18 cellular contexts compared by ENCODE assay signal in genomic region chr5:81513468-81513867, GRCh38.
"Had no signal": no experiment of that assay in that cellular context is flagged by ENCODE, and none has a peak within 500 bp of the region (broad histone marks: within the 10 kb centered on the region; RNA-seq: fewer than 3 reads in every experiment).

No MANE protein-coding gene starts in this region.

- H3K4me3 Mint-ChIP-seq: naive thymus-derived CD8-positive, alpha-beta T cell; stimulated activated effector memory CD8-positive, alpha-beta T cell treated with anti-CD3 and anti-CD28 coated beads, Interleukin-12 subunit alpha, Interleukin-12 subunit beta, amount 100 ng/mL, for 72 hours; type B pancreatic cell had no signal

- H3K27me3 Mint-ChIP-seq: naive thymus-derived CD8-positive, alpha-beta T cell; type B pancreatic cell had no signal

- DNase-seq: heart left ventricle; hippocampal formation; mammary epithelial cell; mucosa of descending colon; psoas muscle; retina; right lobe of liver; stimulated activated CD4-positive, alpha-beta T cell treated with anti-CD3 and anti-CD28 coated beads, Interleukin-4, amount 100 ng/mL, for 1 hour; stimulated activated CD8-positive, alpha-beta memory T cell treated with anti-CD3 and anti-CD28 coated beads, Interleukin-4, amount 100 ng/mL, for 48 hours; stimulated activated naive CD8-positive, alpha-beta T cell treated with anti-CD3 and anti-CD28 coated beads, Interleukin-15, Interleukin-2, amounts not matched to agents 100 U/mL and 50 U/mL, for 24 hours; thyroid gland had no signal

- H3K4me3 ChIP-seq: heart left ventricle, mucosa of descending colon, psoas muscle, right lobe of liver, suprapubic skin, thyroid gland, vagina had no signal

- H3K27ac Mint-ChIP-seq: stimulated activated effector memory CD8-positive, alpha-beta T cell treated with anti-CD3 and anti-CD28 coated beads, Interleukin-12 subunit alpha, Interleukin-12 subunit beta, amount 100 ng/mL, for 72 hours; type B pancreatic cell had no signal

- H3K36me3 ChIP-seq: neutrophil, right lobe of liver, suprapubic skin, thyroid gland, vagina had no signal

- ATAC-seq: esophagus mucosa; heart left ventricle; mucosa of descending colon; psoas muscle; right lobe of liver; stimulated activated effector memory CD8-positive, alpha-beta T cell treated with anti-CD3 and anti-CD28 coated beads, Interleukin-12 subunit alpha, Interleukin-12 subunit beta, amount 100 ng/mL, for 72 hours; stimulated activated naive CD8-positive, alpha-beta T cell treated with anti-CD3 and anti-CD28 coated beads, Interleukin-15, Interleukin-2, amounts not matched to agents 100 U/mL and 50 U/mL, for 24 hours had no signal

- H3K9me3 ChIP-seq: heart left ventricle, mucosa of descending colon, neutrophil, psoas muscle, right lobe of liver, suprapubic skin, thyroid gland, vagina had no signal

- H3K9me3 Mint-ChIP-seq: naive thymus-derived CD8-positive, alpha-beta T cell; stimulated activated effector memory CD8-positive, alpha-beta T cell treated with anti-CD3 and anti-CD28 coated beads, Interleukin-12 subunit alpha, Interleukin-12 subunit beta, amount 100 ng/mL, for 72 hours; type B pancreatic cell had no signal

- H3K4me1 Mint-ChIP-seq: stimulated activated effector memory CD8-positive, alpha-beta T cell treated with anti-CD3 and anti-CD28 coated beads, Interleukin-12 subunit alpha, Interleukin-12 subunit beta, amount 100 ng/mL, for 72 hours had no signal

- H3K27me3 ChIP-seq: heart left ventricle, neutrophil, right lobe of liver, suprapubic skin, thyroid gland, vagina had no signal

- H3K36me3 Mint-ChIP-seq: stimulated activated effector memory CD8-positive, alpha-beta T cell treated with anti-CD3 and anti-CD28 coated beads, Interleukin-12 subunit alpha, Interleukin-12 subunit beta, amount 100 ng/mL, for 72 hours had no signal

- H3K4me1 ChIP-seq: heart left ventricle, psoas muscle, right lobe of liver, suprapubic skin, thyroid gland, vagina had no signal

- H3K27ac ChIP-seq: heart left ventricle, neutrophil, psoas muscle, right lobe of liver, suprapubic skin, thyroid gland, vagina had no signal
